10 cellular contexts compared by ENCODE assay signal in genomic region chr6:33198853-33199436, GRCh38. TPM values are rescaled to one million over a fixed set of nuclear protein-coding genes. Genes with fewer than 3 reads are reported as not detected.
A peak's percentile ranks its signal among the peaks of the same experiment; 100 is the strongest.
DNase-seq lines count a peak whose midpoint lies in the region; ATAC-seq and TF ChIP-seq lines count a peak whose summit lies in the region.
"Had no signal": no experiment of that assay in that cellular context is flagged by ENCODE, and none has a peak within 500 bp of the region (broad histone marks: within the 10 kb centered on the region; RNA-seq: fewer than 3 reads in every experiment).

No MANE protein-coding gene starts in this region.

- H3K4me1 ChIP-seq in ACC112 (ENCODE audit: control insufficient read depth, insufficient read depth, low read length, unreplicated experiment): peaks cover 30% of the 10 kb centered on the region
- H3K4me1 ChIP-seq in HUES6 (ENCODE audit: control insufficient read depth, insufficient read depth, low read length): peaks cover 25% of the 10 kb centered on the region; the same call in 1 of the 2 replicates
- H3K4me1 ChIP-seq in muscle layer of duodenum (ENCODE audit: control insufficient read depth in 1 of 2, insufficient read depth in 2 of 2, low read length in 2 of 2): peaks cover 35 to 48% of the 10 kb centered on the region in 2 donors

- H3K36me3 Mint-ChIP-seq in MCF 10A (ENCODE audit: insufficient read depth, unreplicated experiment): peaks cover 63% of the 10 kb centered on the region

- DNase-seq in MCF 10A (ENCODE audit: unreplicated experiment): no peak
- no peak for DNase-seq in NCI-H345 treated with DMSO at 0.1 percent for 48 hours (lab: John Stamatoyannopoulos, UW; ENCODE audit: unreplicated experiment)
- no peak for DNase-seq in MV-4-11 (lab: John Stamatoyannopoulos, UW)
- DNase-seq: left colon, testis had no signal

- H3K36me3 ChIP-seq in ACC112 (ENCODE audit: insufficient read depth, low read length): peaks cover 31% of the 10 kb centered on the region; the same call in 1 of the 2 replicates
- H3K36me3 ChIP-seq in HUES6 (ENCODE audit: control insufficient read depth, insufficient read depth, low read length): peaks cover 50% of the 10 kb centered on the region
- peaks cover 52 to 65% of the 10 kb centered on the region in 2 donors for H3K36me3 ChIP-seq in muscle layer of duodenum (ENCODE audit: control insufficient read depth in 1 of 2, insufficient read depth in 2 of 2, low read length in 2 of 2)

- no peak overlapping the region for H2AFZ ChIP-seq in ACC112 (ENCODE audit: low read length, unreplicated experiment)

- H3K4me3 ChIP-seq in ACC112 (ENCODE audit: low read depth, low read length) (peak overlapping the region; percentile 99), HUES6 (ENCODE audit: low read depth, low read length) (peak overlapping the region; percentile 91), muscle layer of duodenum (ENCODE audit: low read depth in 1 of 2, low read length in 2 of 2) (peak overlapping the region; percentile 82 to 99)

- ATAC-seq in HG03196 (IDR thresholded peaks at IDR 0.05; ENCODE audit: unreplicated experiment) (no peak), GM18502 (IDR thresholded peaks at IDR 0.05; ENCODE audit: poor library complexity, unreplicated experiment) (no peak)

- intact Hi-C loops in MCF 10A (cut with micrococcal nuclease): no loop called here

- no peak overlapping the region for H3K9ac ChIP-seq in HUES6 (ENCODE audit: low read length)

- H3K27me3 Mint-ChIP-seq in MCF 10A (ENCODE audit: insufficient read depth, unreplicated experiment): no peaks in the 10 kb centered on the region

- H3K27ac ChIP-seq in ACC112 (ENCODE audit: low read depth, low read length) (no peak overlapping the region), HUES6 (ENCODE audit: low read depth, low read length) (no peak overlapping the region), muscle layer of duodenum (ENCODE audit: low read length) (peak overlapping the region; percentile 83)

- CTCF ChIA-PET in MCF 10A (lab: Yijun Ruan, JAX): interaction anchor here (0.6 kb wide), 2 partner anchors 12 to 89 kb away, joined by 3 to 5 read pairs; no protein-coding TSS in a partner anchor

- H3K4me3 Mint-ChIP-seq in MCF 10A (ENCODE audit: unreplicated experiment): peak overlapping the region; percentile 98

- H3K9me3 ChIP-seq in HUES6 (ENCODE audit: control insufficient read depth, insufficient read depth, low read depth, low read length) (no peaks in the 10 kb centered on the region), muscle layer of duodenum (ENCODE audit: control insufficient read depth in 1 of 2, low read length in 2 of 2) (no peaks in the 10 kb centered on the region)
- H3K9me3 ChIP-seq: testis had no signal

- H3K27me3 ChIP-seq in ACC112 (ENCODE audit: insufficient read depth, low read length) (no peaks in the 10 kb centered on the region), HUES6 (ENCODE audit: control insufficient read depth, insufficient read depth, low read length) (no peaks in the 10 kb centered on the region), muscle layer of duodenum (ENCODE audit: low read depth, low read length) (no peaks in the 10 kb centered on the region)
- H3K27me3 ChIP-seq: testis had no signal

- peaks cover 49% of the 10 kb centered on the region for H3K4me1 Mint-ChIP-seq in MCF 10A (ENCODE audit: insufficient read depth, unreplicated experiment)

- H3K27ac Mint-ChIP-seq in MCF 10A (ENCODE audit: low read depth, unreplicated experiment): peak overlapping the region; percentile 100

- no peak for TF ChIP-seq CTCF in MCF 10A (IDR thresholded peaks at IDR 0.05; ENCODE audit: unreplicated experiment)

- H3K9me3 Mint-ChIP-seq in MCF 10A (ENCODE audit: unreplicated experiment): no peaks in the 10 kb centered on the region

- H3K79me2 ChIP-seq in ACC112 (ENCODE audit: control insufficient read depth, insufficient read depth, low read length, unreplicated experiment): peaks cover 45% of the 10 kb centered on the region

- POLR2A ChIA-PET in MCF 10A (lab: Yijun Ruan, JAX): interaction anchor here (1.7 to 2.4 kb wide), 3 partner anchors 10 to 73 kb away, joined by 9 to 20 read pairs (median 11); partner anchors contain the start of genes RING1, RPS18 and VPS52

- no TSS peak for BruUV-seq in MCF 10A (replicated peaks; lab: Mats Ljungman, UMichigan)

RNA-seq across cellular contexts. Expression of gene RXRB, which starts 1.5 kb away (rescaled TPM):
- 29.6 and 35.1 TPM in 2 replicates for total RNA-seq in MCF 10A (2022)

RNA-seq across cellular contexts. Expression of gene SLC39A7, which starts 1.7 kb away (rescaled TPM):
- 118 and 187 TPM in 2 replicates for total RNA-seq in MCF 10A (2022)

RNA-seq across cellular contexts. Expression of gene HSD17B8, which starts 5.5 kb away (rescaled TPM):
- total RNA-seq in MCF 10A (2022): 26.4 and 26.6 TPM in 2 replicates

RNA-seq across cellular contexts. Expression of gene COL11A2, which starts 6.7 kb away (rescaled TPM):
- total RNA-seq in MCF 10A (2022): 0.91 and 1.5 TPM in 2 replicates

RNA-seq across cellular contexts. Expression of gene RING1, which starts 9.4 kb away (rescaled TPM):
- 45.4 and 48.3 TPM in 2 replicates for total RNA-seq in MCF 10A (2022)
